In the genomic region with DNA sequence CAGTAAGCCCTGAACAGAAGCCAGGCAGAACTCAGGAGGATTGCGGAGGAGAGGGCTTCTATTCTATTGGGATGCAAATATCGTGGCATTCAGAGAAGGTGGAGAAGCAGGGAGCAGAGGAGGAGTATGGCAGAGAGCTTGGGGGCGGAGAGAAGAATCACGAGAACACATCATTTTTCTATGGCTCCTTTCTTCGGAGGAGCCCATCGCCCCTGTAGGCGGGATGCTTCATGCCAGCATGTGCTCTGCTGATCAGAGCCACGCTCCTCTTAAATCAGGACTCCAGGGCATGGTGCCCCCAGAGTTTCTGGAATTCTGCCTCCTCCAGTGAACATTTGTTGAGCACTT, we compare ENCODE assay signal across 22 cellular contexts.
"Had no signal": no experiment of that assay in that cellular context is flagged by ENCODE, and none has a peak within 500 bp of the region (broad histone marks: within the 10 kb centered on the region; RNA-seq: fewer than 3 reads in every experiment).

No MANE protein-coding gene starts in this region.

- DNase-seq: activated CD4-positive, alpha-beta T cell treated with anti-CD3 and anti-CD28 coated beads, Interleukin-2, amount 50 U/mL, for 1 hour; activated CD8-positive, alpha-beta T cell treated with anti-CD3 and anti-CD28 coated beads for 36 hours; activated naive CD4-positive, alpha-beta T cell treated with anti-CD3 and anti-CD28 coated beads, Interleukin-2, amount 50 U/mL, for 16 hours; activated T-cell treated with anti-CD3 and anti-CD28 coated beads, Interleukin-2, amount 50 U/mL, for 1 hour; amniotic stem cell; dermis blood vessel endothelial cell; effector CD4-positive, alpha-beta T cell; foreskin keratinocyte; left ventricle myocardium inferior; mesendoderm; stimulated activated CD4-positive, alpha-beta T cell treated with anti-CD3 and anti-CD28 coated beads, Interleukin-15, amount 100 ng/mL, for 24 hours; stimulated activated naive CD4-positive, alpha-beta T cell; T-helper 2 cell had no signal

- ATAC-seq: activated CD8-positive, alpha-beta T cell treated with anti-CD3 and anti-CD28 coated beads for 36 hours; foreskin keratinocyte had no signal

- H3K27ac Mint-ChIP-seq: activated CD8-positive, alpha-beta T cell treated with anti-CD3 and anti-CD28 coated beads for 36 hours; activated T-helper 1 cell treated with anti-CD3 and anti-CD28 coated beads, Interleukin-12 subunit alpha, Interleukin-12 subunit beta, Interleukin-2, Interleukin-4 antibody, amounts not matched to agents 30 ng/mL and 10 ng/mL and 1 ng/mL, durations not matched to agents 14 hours and 24 hours and 36 hours; nephron had no signal

- H3K9me3 Mint-ChIP-seq: activated CD8-positive, alpha-beta T cell treated with anti-CD3 and anti-CD28 coated beads for 36 hours; activated T-helper 1 cell treated with anti-CD3 and anti-CD28 coated beads, Interleukin-12 subunit alpha, Interleukin-12 subunit beta, Interleukin-2, Interleukin-4 antibody, amounts not matched to agents 30 ng/mL and 10 ng/mL and 1 ng/mL, durations not matched to agents 14 hours and 24 hours and 36 hours; central memory CD8-positive, alpha-beta T cell; nephron had no signal

- H3K4me1 Mint-ChIP-seq: central memory CD8-positive, alpha-beta T cell; nephron had no signal

- H3K27ac ChIP-seq: breast epithelium, esophagus muscularis mucosa, foreskin keratinocyte, left ventricle myocardium inferior, neutrophil, ovary, prostate gland, tibial nerve had no signal

- H3K4me3 Mint-ChIP-seq: activated CD8-positive, alpha-beta T cell treated with anti-CD3 and anti-CD28 coated beads for 36 hours; activated T-helper 1 cell treated with anti-CD3 and anti-CD28 coated beads, Interleukin-12 subunit alpha, Interleukin-12 subunit beta, Interleukin-2, Interleukin-4 antibody, amounts not matched to agents 30 ng/mL and 10 ng/mL and 1 ng/mL, durations not matched to agents 14 hours and 24 hours and 36 hours; central memory CD8-positive, alpha-beta T cell; nephron had no signal
